ENCODE assay signal across 22 cellular contexts in the genomic region with DNA sequence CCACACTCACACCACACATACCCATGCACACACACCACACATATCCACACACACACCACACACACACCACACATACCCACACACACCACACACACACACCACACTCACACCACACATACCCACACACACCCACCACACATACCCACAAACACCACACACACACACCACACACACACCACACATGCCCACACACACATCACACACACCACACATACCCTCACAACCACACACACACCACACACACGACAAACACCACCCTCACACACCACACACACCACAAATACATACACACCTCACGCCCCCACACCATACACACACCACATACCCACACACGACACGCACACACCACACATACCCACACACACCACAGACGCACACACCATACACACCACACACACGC.
DNase-seq lines count a peak whose midpoint lies in the region; ATAC-seq, FAIRE-seq and TF ChIP-seq lines count a peak whose summit lies in the region.
"Had no signal": no experiment of that assay in that cellular context is flagged by ENCODE, and none has a peak within 500 bp of the region (broad histone marks: within the 10 kb centered on the region; RNA-seq: fewer than 3 reads in every experiment).

No MANE protein-coding gene starts in this region.

- no peaks in the 10 kb centered on the region for H3K79me2 ChIP-seq in astrocyte (ENCODE audit: insufficient read depth, low read length)

- H3K27me3 ChIP-seq in astrocyte (ENCODE audit: insufficient read depth, low read length), result no peaks in the 10 kb centered on the region
- H3K27me3 ChIP-seq in naive thymus-derived CD4-positive, alpha-beta T cell (ENCODE audit: control insufficient read depth in 2 of 2, insufficient read depth in 2 of 2, low read length in 2 of 2), result no peaks in the 10 kb centered on the region
- H3K27me3 ChIP-seq: Peyer's patch, SJCRH30 had no signal

- CTCF ChIA-PET in naive thymus-derived CD4-positive, alpha-beta T cell (lab: Charles Lee), result no interaction called here

- no peak overlapping the region for H3K9ac ChIP-seq in astrocyte (ENCODE audit: low read length)

- ATAC-seq in naive thymus-derived CD4-positive, alpha-beta T cell, result peak; percentile 24
- peak; percentile 40 for ATAC-seq in stimulated activated effector memory CD8-positive, alpha-beta T cell treated with anti-CD3 and anti-CD28 coated beads, Interleukin-12 subunit alpha, Interleukin-12 subunit beta, amount 100 ng/mL, for 72 hours

- no peak for DNase-seq in GM12891 (ENCODE audit: insufficient read length, low spot score)
- no peak for DNase-seq in astrocyte (ENCODE audit: low read depth)
- DNase-seq in naive thymus-derived CD4-positive, alpha-beta T cell, result no peak
- DNase-seq in stimulated activated effector memory CD8-positive, alpha-beta T cell treated with anti-CD3 and anti-CD28 coated beads, Interleukin-12 subunit alpha, Interleukin-12 subunit beta, amount 100 ng/mL, for 72 hours (ENCODE audit: low spot score in 2 of 2), result no peak
- DNase-seq in stimulated activated CD8-positive, alpha-beta memory T cell treated with anti-CD3 and anti-CD28 coated beads, Interleukin-4, amount 100 ng/mL, for 48 hours, result no peak
- DNase-seq in hippocampal formation (lab: John Stamatoyannopoulos, UW), result no peak
- DNase-seq in activated naive CD4-positive, alpha-beta T cell (lab: John Stamatoyannopoulos, UW), result no peak
- no peak for DNase-seq in activated gamma-delta T cell (lab: John Stamatoyannopoulos, UW)
- DNase-seq: DMS53, GF-D8, HCEC 1CT, Karpas-422, MV-4-11, NCI-H1694, NCI-H2081 treated with DMSO at 0.1 percent for 48 hours, NCI-H2171 treated with DMSO at 0.1 percent for 48 hours, NCI-H524 treated with DMSO at 0.1 percent for 48 hours, NCI-H82, Peyer's patch, SJCRH30 had no signal

- POLR2A ChIA-PET in naive thymus-derived CD4-positive, alpha-beta T cell (lab: Charles Lee), result no interaction called here

- no peak for TF ChIP-seq POLR2A in GM12891 (IDR thresholded peaks at IDR 0.05; ENCODE audit: low read depth, low read length)

- no peaks in the 10 kb centered on the region for H3K27me3 Mint-ChIP-seq in astrocyte (ENCODE audit: low read depth, unreplicated experiment)
- peaks cover 0 to 21% (median 5%) of the 10 kb centered on the region in 5 donors for H3K27me3 Mint-ChIP-seq in naive thymus-derived CD4-positive, alpha-beta T cell
- H3K27me3 Mint-ChIP-seq: IgD-negative memory B cell had no signal

- intact Hi-C loops in naive thymus-derived CD4-positive, alpha-beta T cell (cut with micrococcal nuclease), result no loop called here

- H3K27ac ChIP-seq in astrocyte (ENCODE audit: low read depth, low read length), result no peak overlapping the region
- no peak overlapping the region for H3K27ac ChIP-seq in naive thymus-derived CD4-positive, alpha-beta T cell (ENCODE audit: low read depth, low read length)
- H3K27ac ChIP-seq: C4-2B, Peyer's patch, SJCRH30 had no signal

- H3K9me3 ChIP-seq in astrocyte (ENCODE audit: insufficient read depth, low read depth, low read length), result no peaks in the 10 kb centered on the region
- no peaks in the 10 kb centered on the region for H3K9me3 ChIP-seq in naive thymus-derived CD4-positive, alpha-beta T cell (ENCODE audit: control insufficient read depth in 2 of 3, low read length in 3 of 3)
- H3K9me3 ChIP-seq: Peyer's patch, SJCRH30 had no signal

- H2AFZ ChIP-seq in astrocyte (ENCODE audit: low read depth, low read length), result no peak overlapping the region

- H3K4me1 Mint-ChIP-seq in astrocyte (ENCODE audit: low read depth, unreplicated experiment), result peaks cover 22% of the 10 kb centered on the region
- no peaks in the 10 kb centered on the region for H3K4me1 Mint-ChIP-seq in naive thymus-derived CD4-positive, alpha-beta T cell
- no peaks in the 10 kb centered on the region for H3K4me1 Mint-ChIP-seq in stimulated activated effector memory CD8-positive, alpha-beta T cell treated with anti-CD3 and anti-CD28 coated beads, Interleukin-12 subunit alpha, Interleukin-12 subunit beta, amount 100 ng/mL, for 72 hours
- H3K4me1 Mint-ChIP-seq: IgD-negative memory B cell had no signal

- no peak overlapping the region for H3K4me2 ChIP-seq in astrocyte (ENCODE audit: low read length)

- H3K36me3 ChIP-seq in astrocyte (ENCODE audit: insufficient read depth, low read length), result no peaks in the 10 kb centered on the region
- H3K36me3 ChIP-seq in naive thymus-derived CD4-positive, alpha-beta T cell (ENCODE audit: control insufficient read depth in 2 of 3, insufficient read depth in 3 of 3, low read length in 3 of 3), result no peaks in the 10 kb centered on the region
- H3K36me3 ChIP-seq: Peyer's patch, SJCRH30 had no signal

- no peak overlapping the region for H3K27ac Mint-ChIP-seq in astrocyte (ENCODE audit: unreplicated experiment)
- no peak overlapping the region for H3K27ac Mint-ChIP-seq in naive thymus-derived CD4-positive, alpha-beta T cell
- no peak overlapping the region for H3K27ac Mint-ChIP-seq in stimulated activated effector memory CD8-positive, alpha-beta T cell treated with anti-CD3 and anti-CD28 coated beads, Interleukin-12 subunit alpha, Interleukin-12 subunit beta, amount 100 ng/mL, for 72 hours
- H3K27ac Mint-ChIP-seq: IgD-negative memory B cell had no signal

- TF ChIP-seq CTCF in astrocyte (IDR thresholded peaks at IDR 0.05; ENCODE audit: insufficient read depth, low read depth, low read length), result no peak

- H3K4me1 ChIP-seq in astrocyte (ENCODE audit: insufficient read depth, low read length), result peaks cover 8% of the 10 kb centered on the region
- H3K4me1 ChIP-seq in naive thymus-derived CD4-positive, alpha-beta T cell (ENCODE audit: control insufficient read depth in 2 of 2, insufficient read depth in 2 of 2, low read length in 2 of 2), result no peaks in the 10 kb centered on the region
- H3K4me1 ChIP-seq: Peyer's patch had no signal

- no peaks in the 10 kb centered on the region for H4K20me1 ChIP-seq in astrocyte (ENCODE audit: insufficient read depth, low read length)

- FAIRE-seq in GM12891 (lab: Jason Lieb, UNC), result peak; percentile 92
- FAIRE-seq in astrocyte (lab: Jason Lieb, UNC), result peak; percentile 47

- H3K4me3 Mint-ChIP-seq in astrocyte (ENCODE audit: unreplicated experiment), result no peak overlapping the region
- H3K4me3 Mint-ChIP-seq in naive thymus-derived CD4-positive, alpha-beta T cell, result no peak overlapping the region
- H3K4me3 Mint-ChIP-seq in stimulated activated effector memory CD8-positive, alpha-beta T cell treated with anti-CD3 and anti-CD28 coated beads, Interleukin-12 subunit alpha, Interleukin-12 subunit beta, amount 100 ng/mL, for 72 hours, result no peak overlapping the region
- H3K4me3 Mint-ChIP-seq: IgD-negative memory B cell had no signal

- no peak overlapping the region for H3K4me3 ChIP-seq in astrocyte (ENCODE audit: insufficient read depth, low read depth, low read length)
- no peak overlapping the region for H3K4me3 ChIP-seq in naive thymus-derived CD4-positive, alpha-beta T cell (ENCODE audit: low read length)
- H3K4me3 ChIP-seq: Peyer's patch, SJCRH30 had no signal

- no peaks in the 10 kb centered on the region for H3K9me3 Mint-ChIP-seq in astrocyte (ENCODE audit: unreplicated experiment)
- H3K9me3 Mint-ChIP-seq in naive thymus-derived CD4-positive, alpha-beta T cell, result peaks cover 0 to 3% (median 0%) of the 10 kb centered on the region in 11 donors
- no peaks in the 10 kb centered on the region for H3K9me3 Mint-ChIP-seq in stimulated activated effector memory CD8-positive, alpha-beta T cell treated with anti-CD3 and anti-CD28 coated beads, Interleukin-12 subunit alpha, Interleukin-12 subunit beta, amount 100 ng/mL, for 72 hours
- H3K9me3 Mint-ChIP-seq: IgD-negative memory B cell had no signal

- H3K36me3 Mint-ChIP-seq in astrocyte (ENCODE audit: low read depth, unreplicated experiment), result no peaks in the 10 kb centered on the region
- H3K36me3 Mint-ChIP-seq in naive thymus-derived CD4-positive, alpha-beta T cell, result no peaks in the 10 kb centered on the region
- H3K36me3 Mint-ChIP-seq in stimulated activated effector memory CD8-positive, alpha-beta T cell treated with anti-CD3 and anti-CD28 coated beads, Interleukin-12 subunit alpha, Interleukin-12 subunit beta, amount 100 ng/mL, for 72 hours, result no peaks in the 10 kb centered on the region
- H3K36me3 Mint-ChIP-seq: IgD-negative memory B cell had no signal

TF ChIP-seq in GM12891, 5 proteins besides CTCF, POLR2A, EP300 and RAD21:
- TF ChIP-seq TAF1 (IDR thresholded peaks at IDR 0.05; ENCODE audit: low read depth, low read length) (no peak), PAX5 (IDR thresholded peaks at IDR 0.05; ENCODE audit: insufficient read depth, low read length, severe bottlenecking) (no peak), POU2F2 (IDR thresholded peaks at IDR 0.05; ENCODE audit: low read depth, low read length) (no peak), POLR2AphosphoS5 (IDR thresholded peaks at IDR 0.05; ENCODE audit: low read depth, low read length) (no peak), SPI1 (IDR thresholded peaks at IDR 0.05; ENCODE audit: low read depth, low read length) (no peak)
TF ChIP-seq in GM12891: peak in this region for 0.
